ENCODE assay signal across 8 cellular contexts in the genomic region with DNA sequence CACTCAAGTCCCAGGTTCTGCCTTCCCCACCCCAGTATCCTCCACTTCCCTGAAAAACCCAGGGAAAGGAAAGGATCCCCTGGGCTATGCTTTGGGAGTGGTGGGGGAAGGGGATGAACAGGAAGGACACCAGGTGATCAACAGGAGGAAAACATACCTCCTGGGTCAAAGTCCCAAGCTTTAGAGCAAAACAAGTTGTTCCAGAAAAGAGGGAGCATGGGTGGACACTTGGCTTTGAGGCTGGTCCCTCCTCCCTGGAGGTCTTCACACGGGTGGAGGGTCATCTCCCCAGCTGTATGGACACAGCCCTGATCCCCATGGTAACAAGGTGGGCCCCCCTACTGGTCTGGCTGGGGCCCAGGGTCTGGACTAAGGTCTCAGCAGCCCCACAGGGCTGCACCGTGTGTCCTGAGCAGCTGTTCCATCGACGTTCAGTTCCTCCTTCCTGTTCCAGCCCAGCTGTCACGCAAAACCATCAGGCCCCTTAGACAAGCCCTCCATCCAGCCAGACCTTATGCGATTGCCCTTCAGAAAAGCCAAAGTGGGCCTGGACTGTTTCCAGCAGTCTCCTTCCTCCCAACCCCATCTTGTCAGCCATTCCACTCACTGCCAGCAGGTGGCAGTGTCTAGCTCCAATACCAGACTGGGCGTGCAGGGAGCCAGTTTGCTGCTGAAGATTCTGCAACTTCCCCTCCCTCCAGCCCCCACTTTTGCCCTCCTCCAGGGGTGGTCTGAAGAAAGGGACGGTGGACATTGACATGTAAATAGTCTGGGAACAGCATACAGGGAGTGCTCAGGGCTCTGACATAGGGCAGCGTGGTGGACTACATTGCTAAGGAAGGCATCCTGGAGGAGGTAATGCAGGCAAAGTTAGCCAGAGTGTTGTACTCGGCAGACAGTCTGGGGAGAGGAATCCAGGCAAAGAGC. TPM values are rescaled to one million over a fixed set of nuclear protein-coding genes. Genes with fewer than 3 reads are reported as not detected.
DNase-seq lines count a peak whose midpoint lies in the region; ATAC-seq and TF ChIP-seq lines count a peak whose summit lies in the region.

No MANE protein-coding gene starts in this region.

- no peak overlapping the region for H3K4me3 ChIP-seq in RWPE2 (ENCODE audit: severe bottlenecking)
- no peak overlapping the region for H3K4me3 ChIP-seq in thyroid gland (replicated peaks in 1 of 3)

- DNase-seq in AML-193 (lab: John Stamatoyannopoulos, UW), result peak; percentile 46 to 54
- DNase-seq in KG1 (lab: John Stamatoyannopoulos, UW), result peak; percentile 73
- DNase-seq in RWPE2 (ENCODE audit: low spot score), result peak; percentile 56
- DNase-seq in activated T-helper 9 cell treated with anti-CD3 and anti-CD28 coated beads, Interleukin-2, amount 50 U/mL, for 16 hours (ENCODE audit: low read depth), result peak; percentile 43
- DNase-seq in foreskin melanocyte, result peak; percentile 49
- peak in 43 of 56 donors; percentile 4 to 79 (median 34) for DNase-seq in nucleus accumbens (lab: John Stamatoyannopoulos, UW)
- DNase-seq in thyroid gland, result peak; percentile 77 to 79

- intact Hi-C loops in thyroid gland (cut with DNase I), result no loop called here

- TF ChIP-seq CTCF in RWPE2 (IDR thresholded peaks at IDR 0.05; ENCODE audit: poor library complexity, severe bottlenecking) (peak; percentile 92), thyroid gland (IDR thresholded peaks at IDR 0.05) (peak; percentile 58 to 97 (median 84))

- H3K27me3 ChIP-seq in RWPE2 (ENCODE audit: insufficient read depth, poor library complexity, severe bottlenecking) (no peaks in the 10 kb centered on the region), thyroid gland (no peaks in the 10 kb centered on the region)

- H3K9me3 ChIP-seq in RWPE2 (ENCODE audit: severe bottlenecking) (no peaks in the 10 kb centered on the region), thyroid gland (no peaks in the 10 kb centered on the region)

- H3K4me1 ChIP-seq in RWPE2 (ENCODE audit: insufficient read depth, poor library complexity, severe bottlenecking) (peaks cover 10% of the 10 kb centered on the region), thyroid gland (peaks cover 0 to 12% of the 10 kb centered on the region in 2 donors)

- TF ChIP-seq POLR2A in thyroid gland (IDR thresholded peaks at IDR 0.05), result no peak

- H3K27ac ChIP-seq in RWPE2 (ENCODE audit: poor library complexity, severe bottlenecking), result no peak overlapping the region
- no peak overlapping the region for H3K27ac ChIP-seq in thyroid gland

- H3K36me3 ChIP-seq in RWPE2 (ENCODE audit: low read depth), result no peaks in the 10 kb centered on the region
- H3K36me3 ChIP-seq in thyroid gland, result no peaks in the 10 kb centered on the region

- peak; percentile 74 for ATAC-seq in GM19035 (IDR thresholded peaks at IDR 0.05; ENCODE audit: unreplicated experiment)
- ATAC-seq in RWPE2 (ENCODE audit: low read depth), result peak; percentile 48

- WGBS in thyroid gland, 2 donors, result 10 to 13% methylated on average over 7 to 10 of the region's 10 CpGs

RNA-seq across cellular contexts. Expression of a gene that starts 2.9 kb away (rescaled TPM):
- total RNA-seq in thyroid gland, result 1 to 10 TPM in 1 of 4 donors, under 1 TPM in 1, not detected in 2; 0.83 to 3.0 TPM

RNA-seq across cellular contexts. Expression of a gene that starts 39.3 kb away (rescaled TPM):
- 10 to 100 TPM in 3 of 4 donors, 1 to 10 TPM in 1; 3.9 to 14.9 (median 12.8) TPM for total RNA-seq in thyroid gland

RNA-seq across cellular contexts. Expression of a gene that starts 55.5 kb away (rescaled TPM):
- not detected for total RNA-seq in thyroid gland
